16 cellular contexts compared by ENCODE assay signal in genomic region chr3:126925411-126926171, GRCh38. TPM values are rescaled to one million over a fixed set of nuclear protein-coding genes. Genes with fewer than 3 reads are reported as not detected.
DNase-seq lines count a peak whose midpoint lies in the region; ATAC-seq and TF ChIP-seq lines count a peak whose summit lies in the region.
"Had no signal": no experiment of that assay in that cellular context is flagged by ENCODE, and none has a peak within 500 bp of the region (broad histone marks: within the 10 kb centered on the region; RNA-seq: fewer than 3 reads in every experiment).

No MANE protein-coding gene starts in this region.

- ATAC-seq in Right ventricle myocardium superior (ENCODE audit: poor library complexity) (peak; percentile 38), WTC11 (no peak), left lung (peak; percentile 63), upper lobe of right lung (peak; percentile 75)

- CTCF ChIA-PET in WTC11 (lab: Charles Lee): no interaction called here
- CTCF ChIA-PET in activated CD4-positive, alpha-beta memory T cell treated with anti-CD3 and anti-CD28 coated beads, Interleukin-2, amount 10 ng/mL, durations not matched to agents 7 days and 5 days (lab: Charles Lee): no interaction called here

- H3K9me3 ChIP-seq in left ventricle myocardium inferior (replicated peaks) (no peaks in the 10 kb centered on the region), left lung (no peaks in the 10 kb centered on the region), upper lobe of right lung (no peaks in the 10 kb centered on the region)
- H3K9me3 ChIP-seq: esophagus squamous epithelium, transverse colon had no signal

- intact Hi-C loops in Right ventricle myocardium superior (cut with DNase I): no loop called here
- intact Hi-C loops in left ventricle myocardium inferior (cut with micrococcal nuclease): no loop called here
- intact Hi-C loops in left lung (cut with DNase I): no loop called here
- intact Hi-C loops in upper lobe of right lung (cut with DNase I): no loop called here

- POLR2A ChIA-PET in WTC11 (lab: Charles Lee): no interaction called here
- POLR2A ChIA-PET in activated CD4-positive, alpha-beta memory T cell treated with anti-CD3 and anti-CD28 coated beads, Interleukin-2, amount 10 ng/mL, durations not matched to agents 7 days and 5 days (lab: Charles Lee): interaction anchor here (2.8 kb wide), 1 partner anchor 14 kb away, joined by 10 read pairs; no protein-coding TSS in a partner anchor

- H3K4me3 ChIP-seq in left ventricle myocardium inferior: no peak overlapping the region
- H3K4me3 ChIP-seq in left lung: no peak overlapping the region
- H3K4me3 ChIP-seq in upper lobe of right lung: no peak overlapping the region
- H3K4me3 ChIP-seq: esophagus squamous epithelium, transverse colon had no signal

- H3K27ac Mint-ChIP-seq in WTC11: peak overlapping the region; percentile 32; the same call in 1 of the 2 replicates
- H3K27ac Mint-ChIP-seq in activated CD4-positive, alpha-beta memory T cell treated with anti-CD3 and anti-CD28 coated beads, Interleukin-2, amount 10 ng/mL, durations not matched to agents 7 days and 5 days: no peak overlapping the region
- H3K27ac Mint-ChIP-seq: activated T-helper 1 cell treated with anti-CD3 and anti-CD28 coated beads, Interleukin-12 subunit alpha, Interleukin-12 subunit beta, Interleukin-2, Interleukin-4 antibody, amounts not matched to agents 30 ng/mL and 10 ng/mL and 1 ng/mL, durations not matched to agents 14 hours and 24 hours and 36 hours had no signal

- peaks cover 2% of the 10 kb centered on the region for H3K9me3 Mint-ChIP-seq in WTC11
- H3K9me3 Mint-ChIP-seq in activated CD4-positive, alpha-beta memory T cell treated with anti-CD3 and anti-CD28 coated beads, Interleukin-2, amount 10 ng/mL, durations not matched to agents 7 days and 5 days: no peaks in the 10 kb centered on the region
- H3K9me3 Mint-ChIP-seq: activated T-helper 1 cell treated with anti-CD3 and anti-CD28 coated beads, Interleukin-12 subunit alpha, Interleukin-12 subunit beta, Interleukin-2, Interleukin-4 antibody, amounts not matched to agents 30 ng/mL and 10 ng/mL and 1 ng/mL, durations not matched to agents 14 hours and 24 hours and 36 hours had no signal

- no peaks in the 10 kb centered on the region for H3K27me3 Mint-ChIP-seq in WTC11 (ENCODE audit: low read depth)
- no peaks in the 10 kb centered on the region for H3K27me3 Mint-ChIP-seq in activated CD4-positive, alpha-beta memory T cell treated with anti-CD3 and anti-CD28 coated beads, Interleukin-2, amount 10 ng/mL, durations not matched to agents 7 days and 5 days

- TF ChIP-seq CTCF in left ventricle myocardium inferior (IDR thresholded peaks at IDR 0.05; ENCODE audit: borderline replicate concordance) (no peak), WTC11 (IDR thresholded peaks at IDR 0.05) (no peak), left lung (IDR thresholded peaks at IDR 0.05) (no peak), upper lobe of right lung (IDR thresholded peaks at IDR 0.05) (no peak)

- H3K27me3 ChIP-seq in left ventricle myocardium inferior (ENCODE audit: low read depth): peaks cover 42% of the 10 kb centered on the region
- H3K27me3 ChIP-seq in left lung: peaks cover 0 to 9% of the 10 kb centered on the region in 2 donors
- H3K27me3 ChIP-seq in upper lobe of right lung: no peaks in the 10 kb centered on the region
- H3K27me3 ChIP-seq: esophagus squamous epithelium, transverse colon had no signal

- H3K4me1 Mint-ChIP-seq in WTC11: peaks cover 6% of the 10 kb centered on the region; the same call in 1 of the 2 replicates
- peaks cover 29% of the 10 kb centered on the region for H3K4me1 Mint-ChIP-seq in activated CD4-positive, alpha-beta memory T cell treated with anti-CD3 and anti-CD28 coated beads, Interleukin-2, amount 10 ng/mL, durations not matched to agents 7 days and 5 days

- H3K4me3 Mint-ChIP-seq in WTC11: no peak overlapping the region
- H3K4me3 Mint-ChIP-seq in activated CD4-positive, alpha-beta memory T cell treated with anti-CD3 and anti-CD28 coated beads, Interleukin-2, amount 10 ng/mL, durations not matched to agents 7 days and 5 days: no peak overlapping the region
- H3K4me3 Mint-ChIP-seq: activated T-helper 1 cell treated with anti-CD3 and anti-CD28 coated beads, Interleukin-12 subunit alpha, Interleukin-12 subunit beta, Interleukin-2, Interleukin-4 antibody, amounts not matched to agents 30 ng/mL and 10 ng/mL and 1 ng/mL, durations not matched to agents 14 hours and 24 hours and 36 hours had no signal

- DNase-seq in Right ventricle myocardium superior: no peak
- DNase-seq in left ventricle myocardium inferior: no peak
- no peak for DNase-seq in WTC11 (ENCODE audit: low spot score)
- DNase-seq in left lung: peak; percentile 50 to 76
- no peak for DNase-seq in upper lobe of right lung
- no peak for DNase-seq in NCI-H2196 (lab: John Stamatoyannopoulos, UW; ENCODE audit: unreplicated experiment)
- DNase-seq in NCI-H2107 treated with DMSO at 0.1 percent for 48 hours (lab: John Stamatoyannopoulos, UW; ENCODE audit: unreplicated experiment): no peak
- DNase-seq in activated CD4-positive, alpha-beta memory T cell treated with anti-CD3 and anti-CD28 coated beads, Interleukin-2, amount 10 ng/mL, durations not matched to agents 7 days and 5 days: no peak
- DNase-seq: activated CD4-positive, alpha-beta T cell treated with anti-CD3 and anti-CD28 coated beads for 48 hours; DMS153; esophagus squamous epithelium; H7; NCI-H1417 treated with DMSO at 0.1 percent for 48 hours; SW 1271; transverse colon had no signal

- H3K4me1 ChIP-seq in left ventricle myocardium inferior (peaks cover 42% of the 10 kb centered on the region), left lung (peaks cover 18 to 31% of the 10 kb centered on the region in 2 donors), upper lobe of right lung (peaks cover 41% of the 10 kb centered on the region)

- H3K27ac ChIP-seq in left ventricle myocardium inferior (replicated peaks) (no peak overlapping the region), left lung (peak overlapping the region; percentile 44 to 71), upper lobe of right lung (no peak overlapping the region)
- H3K27ac ChIP-seq: transverse colon had no signal

- H3K36me3 ChIP-seq in left ventricle myocardium inferior: no peaks in the 10 kb centered on the region
- H3K36me3 ChIP-seq in left lung: no peaks in the 10 kb centered on the region
- no peaks in the 10 kb centered on the region for H3K36me3 ChIP-seq in upper lobe of right lung
- H3K36me3 ChIP-seq: esophagus squamous epithelium, transverse colon had no signal

- H3K36me3 Mint-ChIP-seq in WTC11: peaks cover under 1% of the 10 kb centered on the region
- no peaks in the 10 kb centered on the region for H3K36me3 Mint-ChIP-seq in activated CD4-positive, alpha-beta memory T cell treated with anti-CD3 and anti-CD28 coated beads, Interleukin-2, amount 10 ng/mL, durations not matched to agents 7 days and 5 days (ENCODE audit: low read depth)

TF ChIP-seq in WTC11, 78 proteins besides CTCF, POLR2A, EP300 and RAD21 (continues in another document):
- no peak for TF ChIP-seq NR1H2 (CRISPR knock-in tag; IDR thresholded peaks at IDR 0.05)
- no peak for TF ChIP-seq JAZF1 (CRISPR knock-in tag; IDR thresholded peaks at IDR 0.05)
- no peak for TF ChIP-seq ZBTB21 (CRISPR knock-in tag; IDR thresholded peaks at IDR 0.05; ENCODE audit: borderline replicate concordance)
- TF ChIP-seq ZNF219 (CRISPR knock-in tag; IDR thresholded peaks at IDR 0.05; ENCODE audit: borderline replicate concordance): no peak
- TF ChIP-seq FOXP1 (CRISPR knock-in tag; IDR thresholded peaks at IDR 0.05; ENCODE audit: borderline replicate concordance): no peak
- no peak for TF ChIP-seq FOXJ3 (CRISPR knock-in tag; IDR thresholded peaks at IDR 0.05; ENCODE audit: borderline replicate concordance)
- TF ChIP-seq NR3C1 (CRISPR knock-in tag; conservative IDR thresholded peaks at IDR 0.05; ENCODE audit: low read depth): no peak
- TF ChIP-seq ETV6 (CRISPR knock-in tag; IDR thresholded peaks at IDR 0.05): no peak
- no peak for TF ChIP-seq ZNF232 (CRISPR knock-in tag; IDR thresholded peaks at IDR 0.05)
- no peak for TF ChIP-seq ATF3 (CRISPR knock-in tag; conservative IDR thresholded peaks at IDR 0.05)
- TF ChIP-seq, protein P1, sequence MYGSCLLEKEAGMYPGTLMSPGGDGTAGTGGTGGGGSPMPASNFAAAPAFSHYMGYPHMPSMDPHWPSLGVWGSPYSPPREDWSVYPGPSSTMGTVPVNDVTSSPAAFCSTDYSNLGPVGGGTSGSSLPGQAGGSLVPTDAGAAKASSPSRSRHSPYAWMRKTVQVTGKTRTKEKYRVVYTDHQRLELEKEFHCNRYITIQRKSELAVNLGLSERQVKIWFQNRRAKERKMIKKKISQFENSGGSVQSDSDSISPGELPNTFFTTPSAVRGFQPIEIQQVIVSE (CRISPR knock-in tag; IDR thresholded peaks at IDR 0.05; ENCODE audit: borderline replicate concordance): no peak
- TF ChIP-seq GTF2I (CRISPR knock-in tag; conservative IDR thresholded peaks at IDR 0.05): no peak
- TF ChIP-seq PREB (CRISPR knock-in tag; IDR thresholded peaks at IDR 0.05; ENCODE audit: borderline replicate concordance): no peak
- TF ChIP-seq ZNF121 (CRISPR knock-in tag; IDR thresholded peaks at IDR 0.05): no peak

RNA-seq across cellular contexts. Expression of gene PLXNA1, which starts 57.3 kb away (rescaled TPM):
- 23.2 TPM for total RNA-seq in Right ventricle myocardium superior
- total RNA-seq in left ventricle myocardium inferior: 26.4 TPM
- 53.0 to 55.0 TPM (median 53.8 TPM) in 3 replicates for total RNA-seq in WTC11 (2021)
- 10 to 100 TPM; 48.8 to 64.6 TPM for total RNA-seq in left lung
- total RNA-seq in upper lobe of right lung: 53.5 TPM
- 1 to 10 TPM; 6.5 to 7.4 TPM for total RNA-seq in activated CD4-positive, alpha-beta memory T cell treated with anti-CD3 and anti-CD28 coated beads, Interleukin-2, amount 10 ng/mL, durations not matched to agents 7 days and 5 days

Comparison
In these comparisons a context has a peak if more than half of its experiments do, and no peak if none do; other contexts are left out.
1. DNase-seq: peak in left lung (2 of 2); none in Right ventricle myocardium superior (single experiment), left ventricle myocardium inferior (single experiment), WTC11 (single experiment), upper lobe of right lung (single experiment), NCI-H2196 (single experiment), NCI-H2107 treated with DMSO at 0.1 percent for 48 hours (single experiment) and activated CD4-positive, alpha-beta memory T cell treated with anti-CD3 and anti-CD28 coated beads, Interleukin-2, amount 10 ng/mL, durations not matched to agents 7 days and 5 days (single experiment).
2. H3K27ac ChIP-seq: peak in left lung (2 of 2); none in left ventricle myocardium inferior (single experiment) and upper lobe of right lung (single experiment).